Comparison of ENCODE assay signal across 16 cellular contexts in the genomic region with DNA sequence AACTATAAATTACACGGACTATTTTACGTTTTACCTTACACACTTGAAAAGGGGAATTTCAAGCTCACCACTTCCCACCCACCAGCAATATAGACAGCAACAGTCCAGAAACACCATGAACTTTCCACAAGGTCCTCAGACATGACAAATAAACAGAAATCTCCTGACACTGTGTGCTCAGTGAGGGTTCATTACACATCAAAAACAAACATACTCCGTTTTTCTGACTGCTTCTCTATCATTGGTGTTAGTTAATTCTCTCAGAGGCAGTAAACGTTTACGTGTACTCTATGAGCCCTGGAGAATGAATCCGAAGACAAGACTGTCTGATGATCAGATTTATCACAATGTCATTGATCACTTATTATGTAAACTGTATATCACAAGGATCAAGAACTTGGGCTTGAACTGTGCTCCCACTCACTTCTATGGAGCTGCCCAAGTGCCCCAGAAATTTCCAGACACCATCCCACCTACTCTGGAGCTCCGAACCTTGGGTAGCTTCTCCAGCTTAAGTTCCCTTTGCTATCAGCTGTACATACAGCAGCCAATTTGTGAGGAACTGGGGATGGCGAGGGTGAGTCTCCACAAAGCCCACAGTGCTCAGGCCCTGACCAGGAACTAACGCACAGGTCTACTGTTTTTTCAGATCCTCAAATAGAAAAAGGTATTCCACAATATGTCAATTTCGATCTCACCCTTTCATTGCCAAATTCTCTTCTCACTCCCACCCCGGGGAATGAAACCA.
"Had no signal": no experiment of that assay in that cellular context is flagged by ENCODE, and none has a peak within 500 bp of the region (broad histone marks: within the 10 kb centered on the region; RNA-seq: fewer than 3 reads in every experiment).

No MANE protein-coding gene starts in this region.

- H3K27me3 ChIP-seq: gastrocnemius medialis, heart left ventricle, neural progenitor cell, sigmoid colon, upper lobe of right lung had no signal

- H3K4me2 ChIP-seq: neural progenitor cell had no signal

- H3K27ac ChIP-seq: gastrocnemius medialis, heart left ventricle, neural progenitor cell, sigmoid colon, thoracic aorta, upper lobe of right lung had no signal

- H3K9ac ChIP-seq: neural progenitor cell had no signal

- H3K4me3 ChIP-seq: gastrocnemius medialis, heart left ventricle, neural progenitor cell, sigmoid colon, thoracic aorta, upper lobe of right lung had no signal

- H3K36me3 ChIP-seq: gastrocnemius medialis, heart left ventricle, neural progenitor cell, sigmoid colon, thoracic aorta, upper lobe of right lung had no signal

- H3K9me3 ChIP-seq: gastrocnemius medialis, heart left ventricle, sigmoid colon, thoracic aorta, upper lobe of right lung had no signal

- H3K4me1 ChIP-seq: gastrocnemius medialis, heart left ventricle, neural progenitor cell, sigmoid colon, upper lobe of right lung had no signal

- DNase-seq: activated CD4-positive, alpha-beta T cell treated with anti-CD3 and anti-CD28 coated beads, Interleukin-2, amount 50 U/mL, for 48 hours; activated gamma-delta T cell treated with Interleukin-2 at 50 U/mL for 16 hours; cerebellar nuclear complex; effector CD4-positive, alpha-beta T cell; gastrocnemius medialis; heart left ventricle; kidney glomerular epithelial cell; mesenchymal stem cell; naive thymus-derived CD4-positive, alpha-beta T cell; sigmoid colon; stimulated activated CD4-positive, alpha-beta T cell treated with anti-CD3 and anti-CD28 coated beads, Interleukin-4, amount 100 ng/mL, for 24 hours; upper lobe of right lung had no signal

- H2AFZ ChIP-seq: neural progenitor cell had no signal

- ATAC-seq: activated naive CD4-positive, alpha-beta T cell treated with anti-CD3 and anti-CD28 coated beads, Interleukin-2, amount 50 U/mL, for 72 hours; gastrocnemius medialis; heart left ventricle; naive thymus-derived CD4-positive, alpha-beta T cell; stimulated activated memory B cell treated with anti-CD40 and anti-IgM and Interleukin-4, amounts not matched to agents 10 μg/mL and 1 μg/mL and 100 μg/mL, for 72 hours; upper lobe of right lung had no signal
